Comparison of ENCODE assay signal across 26 cellular contexts in the genomic region with DNA sequence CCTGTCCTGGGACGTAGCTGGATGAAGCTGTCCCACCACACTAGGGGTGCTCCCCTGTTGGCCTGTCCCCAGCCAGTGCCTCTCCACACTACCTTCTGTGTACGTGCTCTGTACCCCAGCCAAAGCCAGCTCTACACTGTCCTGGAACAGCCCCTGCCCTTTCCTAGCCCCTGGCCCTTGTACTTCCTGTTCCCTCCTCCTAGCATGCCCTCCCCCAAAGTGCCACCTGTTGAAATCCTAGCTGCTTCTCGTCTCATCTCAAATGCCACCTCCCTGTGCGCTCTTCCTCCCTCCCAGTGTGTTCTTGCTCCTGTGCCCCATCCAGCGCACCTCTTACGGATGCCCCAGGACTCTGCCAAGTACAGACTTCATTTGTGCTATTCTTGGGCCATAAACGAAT. TPM values are rescaled to one million over a fixed set of nuclear protein-coding genes. Genes with fewer than 3 reads are reported as not detected.
DNase-seq lines count a peak whose midpoint lies in the region; ATAC-seq, FAIRE-seq and TF ChIP-seq lines count a peak whose summit lies in the region.
"Had no signal": no experiment of that assay in that cellular context is flagged by ENCODE, and none has a peak within 500 bp of the region (broad histone marks: within the 10 kb centered on the region; RNA-seq: fewer than 3 reads in every experiment).

No MANE protein-coding gene starts in this region.

- no peaks in the 10 kb centered on the region for H4K20me1 ChIP-seq in HepG2 (ENCODE audit: insufficient read depth, low read length)

- H3K4me2 ChIP-seq in HepG2 (ENCODE audit: low read depth, low read length) = no peak overlapping the region; the same call in 1 of the 2 replicates
- H3K4me2 ChIP-seq: GM23338, PC-9 had no signal

- WGBS in HepG2 (ENCODE audit: low lambda C conversion rate) = 50% methylated on average over 6 of the region's 7 CpGs

- H3K27ac ChIP-seq in right atrium auricular region = no peak overlapping the region
- no peak overlapping the region for H3K27ac ChIP-seq in HEK293 (ENCODE audit: extremely low read depth, low read depth, low read length)
- H3K27ac ChIP-seq in HepG2 (ENCODE audit: extremely low read length, insufficient read depth, low read length) = no peak overlapping the region
- H3K27ac ChIP-seq in upper lobe of right lung = no peak overlapping the region
- H3K27ac ChIP-seq: PC-9, SK-N-MC had no signal

- no peaks in the 10 kb centered on the region for H3K79me2 ChIP-seq in HepG2 (ENCODE audit: insufficient read depth, low read length)

- TF ChIP-seq EP300 in HepG2 (IDR thresholded peaks at IDR 0.05; ENCODE audit: low read depth in 2 of 2, low read length in 2 of 2) = no peak
- TF ChIP-seq EP300 in HepG2 (CRISPR knock-in tag; IDR thresholded peaks at IDR 0.05; ENCODE audit: borderline replicate concordance) = no peak

- H3K9me3 ChIP-seq in right atrium auricular region = no peaks in the 10 kb centered on the region
- no peaks in the 10 kb centered on the region for H3K9me3 ChIP-seq in HEK293 (ENCODE audit: control insufficient read depth, insufficient read depth, low read depth, low read length)
- no peaks in the 10 kb centered on the region for H3K9me3 ChIP-seq in HepG2 (ENCODE audit: low read length)
- H3K9me3 ChIP-seq in upper lobe of right lung = no peaks in the 10 kb centered on the region
- H3K9me3 ChIP-seq: MG63 had no signal

- DNase-seq in Right ventricle myocardium superior = no peak
- DNase-seq in right atrium auricular region (ENCODE audit: low spot score) = no peak
- DNase-seq in HepG2 (ENCODE audit: low spot score) = no peak
- DNase-seq in upper lobe of right lung = no peak
- no peak for DNase-seq in NCI-H524 (lab: John Stamatoyannopoulos, UW)
- DNase-seq: AML-193; C1 segment of cervical spinal cord; CD4-positive, alpha-beta memory T cell; COR-L47; DMS53; H9; HFFc6; KBM-7; MG63; NCI-H2029; NCI-H446 treated with DMSO at 0.1 percent for 48 hours; NCI-H526 treated with DMSO at 0.1 percent for 48 hours; PC-9; SHP77 treated with DMSO at 0.1 percent for 48 hours had no signal

- no TSS peak for BruUV-seq in HepG2 (replicated peaks; lab: Mats Ljungman, UMichigan)

- no peak for TF ChIP-seq POLR2A in HepG2 (IDR thresholded peaks at IDR 0.05; ENCODE audit: insufficient read depth in 1 of 2, low read depth in 2 of 2, low read length in 2 of 2)

- ATAC-seq in Right ventricle myocardium superior (ENCODE audit: poor library complexity) (peak; percentile 59), HepG2 (peak; percentile 57), upper lobe of right lung (peak; percentile 28), HG02885 (IDR thresholded peaks at IDR 0.05; ENCODE audit: poor library complexity, unreplicated experiment) (no peak)
- ATAC-seq: GM23338 had no signal

- CTCF ChIA-PET in HEK293 (lab: Yijun Ruan, JAX) = no interaction called here
- CTCF ChIA-PET in HepG2 (lab: Yijun Ruan, JAX; ENCODE audit: low intra/inter-chr PET ratio, low total read pairs) = no interaction called here

- intact Hi-C loops in Right ventricle myocardium superior (cut with DNase I) = no loop called here
- intact Hi-C loops in HepG2 (cut with micrococcal nuclease; ENCODE audit: unreplicated experiment) = no loop called here
- intact Hi-C loops in upper lobe of right lung (cut with DNase I) = no loop called here

- H3K4me3 ChIP-seq in right atrium auricular region (no peak overlapping the region), HEK293 (ENCODE audit: low read depth, low read length) (no peak overlapping the region), HepG2 (replicated peaks in 1 of 3; ENCODE audit: insufficient read depth in 1 of 3, low read depth in 2 of 3, low read length in 3 of 3) (no peak overlapping the region), upper lobe of right lung (no peak overlapping the region)
- H3K4me3 ChIP-seq: GM23338, MG63, PC-9, SK-N-MC had no signal

- no peak for FAIRE-seq in HepG2 (lab: Jason Lieb, UNC)
- FAIRE-seq: A204.1, G401.6, HTR-8/SVneo had no signal

- POLR2A ChIA-PET in HEK293 (lab: Yijun Ruan, JAX) (no interaction called here), HepG2 (lab: Yijun Ruan, JAX) (no interaction called here)

- no peak overlapping the region for H2AFZ ChIP-seq in HepG2 (ENCODE audit: low read length)
- H2AFZ ChIP-seq: GM23338, PC-9 had no signal

- H3K36me3 ChIP-seq in right atrium auricular region = no peaks in the 10 kb centered on the region
- H3K36me3 ChIP-seq in HEK293 (ENCODE audit: control insufficient read depth in 2 of 2, insufficient read depth in 1 of 2, low read length in 2 of 2) = no peaks in the 10 kb centered on the region
- H3K36me3 ChIP-seq in HepG2 (replicated peaks in 1 of 2; ENCODE audit: control insufficient read depth in 1 of 2, insufficient read depth in 2 of 2, low read length in 2 of 2) = no peaks in the 10 kb centered on the region
- H3K36me3 ChIP-seq in upper lobe of right lung = no peaks in the 10 kb centered on the region
- H3K36me3 ChIP-seq: MG63 had no signal

- H3K4me1 ChIP-seq in right atrium auricular region = no peaks in the 10 kb centered on the region
- no peaks in the 10 kb centered on the region for H3K4me1 ChIP-seq in HEK293 (ENCODE audit: control insufficient read depth, insufficient read depth, low read length)
- peaks cover 22% of the 10 kb centered on the region for H3K4me1 ChIP-seq in HepG2 (ENCODE audit: insufficient read depth, low read length)
- no peaks in the 10 kb centered on the region for H3K4me1 ChIP-seq in upper lobe of right lung

- no peak overlapping the region for H3K9ac ChIP-seq in HepG2 (ENCODE audit: insufficient read depth, low read depth, low read length)

- TF ChIP-seq CTCF in right atrium auricular region (IDR thresholded peaks at IDR 0.05) (no peak), HEK293 (tag by site-specific recombination; IDR thresholded peaks at IDR 0.05) (no peak), HepG2 (CRISPR knock-in tag; IDR thresholded peaks at IDR 0.05) (no peak), upper lobe of right lung (IDR thresholded peaks at IDR 0.05) (no peak)

- H3K27me3 ChIP-seq in right atrium auricular region (no peaks in the 10 kb centered on the region), HepG2 (ENCODE audit: control insufficient read depth in 1 of 2, insufficient read depth in 2 of 2, low read length in 2 of 2) (peaks cover 8 to 21% of the 10 kb centered on the region in 2 experiments; a peak in 2 of 5 replicates), upper lobe of right lung (no peaks in the 10 kb centered on the region)
- H3K27me3 ChIP-seq: MG63 had no signal

- in situ Hi-C loops in HepG2 (cut with HindIII; ENCODE audit: extremely low pct_ligation_motif_present, low pct_unique_long_range_greater_than_20kb) = no loop called here

- TF ChIP-seq RAD21 in HepG2 (CRISPR knock-in tag; IDR thresholded peaks at IDR 0.05) = no peak

TF ChIP-seq in HEK293, 187 proteins besides CTCF, POLR2A, EP300 and RAD21 (continues in another document):
- TF ChIP-seq ZNF596 (tag by site-specific recombination; IDR thresholded peaks at IDR 0.05) = no peak
- peak; percentile 81; the same call in 1 of the 2 replicates for TF ChIP-seq SCRT1 (tag by site-specific recombination; IDR thresholded peaks at IDR 0.05; ENCODE audit: borderline replicate concordance)
- TF ChIP-seq ZNF610 (tag by site-specific recombination; IDR thresholded peaks at IDR 0.05; ENCODE audit: borderline replicate concordance) = no peak
- no peak for TF ChIP-seq ZNF776 (tag by site-specific recombination; IDR thresholded peaks at IDR 0.05; ENCODE audit: borderline replicate concordance)
- no peak for TF ChIP-seq ZNF585B (tag by site-specific recombination; IDR thresholded peaks at IDR 0.05)
- no peak for TF ChIP-seq RBAK (tag by site-specific recombination; IDR thresholded peaks at IDR 0.05)

TF ChIP-seq in HepG2, 621 proteins besides CTCF, POLR2A, EP300 and RAD21 (continues in another document):
- TF ChIP-seq ZNF615 (CRISPR knock-in tag; IDR thresholded peaks at IDR 0.05; ENCODE audit: borderline replicate concordance) = no peak
- TF ChIP-seq ZNF747 (CRISPR knock-in tag; IDR thresholded peaks at IDR 0.05; ENCODE audit: borderline replicate concordance) = no peak
- TF ChIP-seq TMF1 (CRISPR knock-in tag; IDR thresholded peaks at IDR 0.05; ENCODE audit: low read depth) = no peak
- no peak for TF ChIP-seq HNF4A (CRISPR knock-in tag; IDR thresholded peaks at IDR 0.05)
- no peak for TF ChIP-seq SP5 (CRISPR knock-in tag; IDR thresholded peaks at IDR 0.05; ENCODE audit: borderline replicate concordance, low read depth)

RNA-seq across cellular contexts. Expression of gene IRX3, which starts 33.5 kb away (rescaled TPM):
- total RNA-seq in Right ventricle myocardium superior (42.4 TPM), right atrium auricular region (10 to 100 TPM in 1 of 2 donors, 1 to 10 TPM in 1; 5.0 to 21.6 TPM), HepG2 (2016; rRNA removed; fragmentation: Illumina TruSeq; extraction: Trizol) (10.0 and 16.4 TPM in 2 replicates), upper lobe of right lung (89.2 TPM)
- 6.5 and 10.3 TPM in 2 replicates for total RNA-seq in HepG2 (2016; cell fraction: cytosol; rRNA removed; fragmentation: Illumina TruSeq; extraction: Trizol; ENCODE audit: low read depth)
- 9.4 and 16.4 TPM in 2 replicates for total RNA-seq in HepG2 (2016; cell fraction: insoluble cytoplasmic fraction; rRNA removed; fragmentation: Illumina TruSeq; extraction: Trizol)
- 11.6 and 16.3 TPM in 2 replicates for total RNA-seq in HepG2 (2016; cell fraction: membrane; rRNA removed; fragmentation: Illumina TruSeq; extraction: Trizol)
- 7.9 TPM in 2 replicates for total RNA-seq in HepG2 (2016; cell fraction: nucleus; rRNA removed; fragmentation: Illumina TruSeq; extraction: Trizol)
- polyA plus RNA-seq in HepG2 (2011; rRNA removed) = 9.2 and 11.5 TPM in 2 replicates
- 8.9 and 15.1 TPM in 2 replicates for polyA plus RNA-seq in HepG2 (2011; cell fraction: cytosol; rRNA removed)
- polyA plus RNA-seq in HepG2 (2011; cell fraction: nucleus; rRNA removed) = 24.5 and 27.5 TPM in 2 replicates
- polyA plus RNA-seq in HepG2 (2012) = 17.0 and 17.3 TPM in 2 replicates
- 8.2 and 10.6 TPM in 2 replicates for polyA plus RNA-seq in HepG2 (2016; cell fraction: cytosol; fragmentation: Illumina TruSeq; extraction: Trizol; ENCODE audit: low read depth)
- polyA plus RNA-seq in HepG2 (2016; cell fraction: insoluble cytoplasmic fraction; fragmentation: Illumina TruSeq; extraction: Trizol; ENCODE audit: low read depth) = 24.9 and 27.8 TPM in 2 replicates
- 13.8 and 17.4 TPM in 2 replicates for polyA plus RNA-seq in HepG2 (2016; cell fraction: membrane; fragmentation: Illumina TruSeq; extraction: Trizol; ENCODE audit: low read depth)
- 19.5 and 21.3 TPM in 2 replicates for polyA plus RNA-seq in HepG2 (2016; cell fraction: nucleus; fragmentation: Illumina TruSeq; extraction: Trizol; ENCODE audit: insufficient read depth, low read depth)
- polyA minus RNA-seq in HepG2 (2011; rRNA and poly(A)+ RNA removed; ENCODE audit: low replicate concordance) = 3.2 and 12.8 TPM in 2 replicates
- polyA minus RNA-seq in HepG2 (2011; cell fraction: cytosol; rRNA and poly(A)+ RNA removed) = 11.8 and 14.5 TPM in 2 replicates
- polyA minus RNA-seq in HepG2 (2011; cell fraction: nucleus; rRNA and poly(A)+ RNA removed) = 11.8 and 12.5 TPM in 2 replicates
- total RNA-seq: CD4-positive, alpha-beta memory T cell had no signal
- polyA plus RNA-seq: CD4-positive, alpha-beta memory T cell had no signal
